In genomic region chr2:174681983-174682577, GRCh38 we compare ENCODE assay signal across 8 cellular contexts.
DNase-seq lines count a peak whose midpoint lies in the region; ATAC-seq and TF ChIP-seq lines count a peak whose summit lies in the region.

No MANE protein-coding gene starts in this region.

- TF ChIP-seq POLR2A in uterus (IDR thresholded peaks at IDR 0.05) = no peak

- H2AFZ ChIP-seq in neuron (ENCODE audit: low read depth, low read length) = peak overlapping the region; percentile 97

- H3K4me3 ChIP-seq in fibroblast of mammary gland (ENCODE audit: control insufficient read depth, low read depth, low read length) (peak overlapping the region; percentile 81), neuron (ENCODE audit: low read length) (peak overlapping the region; percentile 91), uterus (peak overlapping the region; percentile 77 to 87)

- H3K9me3 ChIP-seq in KOPT-K1 (ENCODE audit: insufficient read depth, low read length, poor library complexity, severe bottlenecking) (no peaks in the 10 kb centered on the region), neuron (ENCODE audit: low read length) (no peaks in the 10 kb centered on the region), uterus (no peaks in the 10 kb centered on the region)

- H3K27me3 ChIP-seq in neuron (ENCODE audit: insufficient read depth, low read length) (no peaks in the 10 kb centered on the region), uterus (no peaks in the 10 kb centered on the region)

- ATAC-seq in GM21529 (IDR thresholded peaks at IDR 0.05; ENCODE audit: unreplicated experiment) = peak; percentile 44

- H3K4me1 ChIP-seq in neuron (ENCODE audit: insufficient read depth, low read length) (peaks cover 9% of the 10 kb centered on the region), uterus (peaks cover 3% of the 10 kb centered on the region in 2 donors)

- DNase-seq in EL (peak; percentile 51), fibroblast of mammary gland (ENCODE audit: low read depth) (peak; percentile 20), uterus (peak; percentile 42 to 47), hippocampal formation (lab: John Stamatoyannopoulos, UW) (no peak)
- DNase-seq in activated T-cell treated with anti-CD3 and anti-CD28 coated beads, Interleukin-2, amount 50 U/mL, for 1 hour = peak; percentile 62

- H3K27ac ChIP-seq in KOPT-K1 (ENCODE audit: low read depth, low read length, poor library complexity, severe bottlenecking) (peak overlapping the region; percentile 82), uterus (peak overlapping the region; percentile 89 to 92)

- TF ChIP-seq CTCF in fibroblast of mammary gland (conservative IDR thresholded peaks at IDR 0.05; ENCODE audit: control insufficient read depth, insufficient read depth, low read depth, low read length) (no peak), uterus (IDR thresholded peaks at IDR 0.05) (no peak)

- no peaks in the 10 kb centered on the region for H3K36me3 ChIP-seq in KOPT-K1 (ENCODE audit: insufficient read depth, low read length)
- no peaks in the 10 kb centered on the region for H3K36me3 ChIP-seq in neuron (ENCODE audit: insufficient read depth, low read length)
- H3K36me3 ChIP-seq in uterus = no peaks in the 10 kb centered on the region

- intact Hi-C loops in uterus (cut with DNase I; ENCODE audit: low total_unique reads) = loop anchor here (10.0 kb wide), 2 partner anchors 97 to 217 kb away; no protein-coding TSS in a partner anchor

Comparison
In these comparisons a context has a peak if more than half of its experiments do, and no peak if none do; other contexts are left out.
1. DNase-seq: peak in EL (single experiment), activated T-cell treated with anti-CD3 and anti-CD28 coated beads, Interleukin-2, amount 50 U/mL, for 1 hour (single experiment), fibroblast of mammary gland (single experiment) and uterus (2 of 2); none in hippocampal formation (0 of 2).
2. Peak in every context shown above with its lines, with median percentiles within 50 percentile points of each other: H3K4me3 ChIP-seq.